18 cellular contexts compared by ENCODE assay signal in the genomic region with DNA sequence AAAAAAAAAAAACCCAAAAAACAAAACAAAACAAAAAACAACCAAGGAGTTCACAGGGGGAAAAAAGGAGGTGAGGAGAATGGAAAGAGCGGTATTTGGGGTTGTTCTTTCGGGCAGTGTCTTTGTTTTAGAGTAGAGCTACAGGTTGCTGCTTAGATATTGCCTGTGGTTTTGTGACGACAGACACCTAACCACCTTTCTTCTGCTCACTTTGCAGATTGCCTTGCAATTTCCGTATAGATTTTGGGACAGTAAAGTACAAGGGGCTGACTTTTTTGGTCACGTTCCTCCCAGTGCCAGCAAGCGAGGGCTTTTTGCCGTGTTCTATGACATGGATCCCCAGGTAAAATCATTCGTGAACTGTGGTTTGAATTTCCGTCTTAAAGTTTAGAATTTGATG.
"Had no signal": no experiment of that assay in that cellular context is flagged by ENCODE, and none has a peak within 500 bp of the region (broad histone marks: within the 10 kb centered on the region; RNA-seq: fewer than 3 reads in every experiment).

No MANE protein-coding gene starts in this region.

- H3K9me3 ChIP-seq: gastrocnemius medialis, heart right ventricle, psoas muscle, tibial artery, vagina had no signal

- H3K9me3 Mint-ChIP-seq: natural killer cell had no signal

- H3K27me3 Mint-ChIP-seq: activated naive CD8-positive, alpha-beta T cell had no signal

- DNase-seq: activated CD4-positive, alpha-beta T cell treated with anti-CD3 and anti-CD28 coated beads, Interleukin-2, amount 50 U/mL, for 4 hours; activated effector memory CD4-positive, alpha-beta T cell treated with Interleukin-2 at 50 U/mL for 16 hours; anterior cingulate cortex; effector CD4-positive, alpha-beta T cell; gastrocnemius medialis; heart right ventricle; natural killer cell; nucleus accumbens; psoas muscle; stimulated activated CD4-positive, alpha-beta T cell treated with anti-CD3 and anti-CD28 coated beads, Interleukin-4, amount 100 ng/mL, for 1 hour; stimulated activated CD8-positive, alpha-beta memory T cell treated with anti-CD3 and anti-CD28 coated beads, Interleukin-4, amount 100 ng/mL, for 48 hours; tibial artery had no signal

- H3K27me3 ChIP-seq: gastrocnemius medialis, heart right ventricle, tibial artery, vagina had no signal

- ATAC-seq: gastrocnemius medialis, heart right ventricle, natural killer cell, psoas muscle, SK-N-SH treated with all-trans-retinoic acid at 6 μM for 48 hours had no signal

- H3K27ac ChIP-seq: gastrocnemius medialis, heart right ventricle, psoas muscle, tibial artery, vagina had no signal

- H3K4me1 ChIP-seq: gastrocnemius medialis, psoas muscle, vagina had no signal

- H3K27ac Mint-ChIP-seq: activated naive CD8-positive, alpha-beta T cell had no signal

- H3K4me3 Mint-ChIP-seq: activated naive CD8-positive, alpha-beta T cell; natural killer cell had no signal

- FAIRE-seq: colon, islet of Langerhans, TTC549 had no signal

- H3K4me3 ChIP-seq: gastrocnemius medialis, heart right ventricle, psoas muscle, tibial artery, vagina had no signal
